16 cellular contexts compared by ENCODE assay signal in genomic region chr3:141450727-141451378, GRCh38. TPM values are rescaled to one million over a fixed set of nuclear protein-coding genes. Genes with fewer than 3 reads are reported as not detected.
DNase-seq lines count a peak whose midpoint lies in the region; ATAC-seq and TF ChIP-seq lines count a peak whose summit lies in the region.
"Had no signal": no experiment of that assay in that cellular context is flagged by ENCODE, and none has a peak within 500 bp of the region (broad histone marks: within the 10 kb centered on the region; RNA-seq: fewer than 3 reads in every experiment).

No MANE protein-coding gene starts in this region.

- 67 to 71% methylated on average over 8 of the region's 8 CpGs for WGBS in aorta, 2 donors

- no peak for TF ChIP-seq CTCF in RWPE2 (IDR thresholded peaks at IDR 0.05; ENCODE audit: poor library complexity, severe bottlenecking)
- TF ChIP-seq CTCF in left ventricle myocardium inferior (IDR thresholded peaks at IDR 0.05; ENCODE audit: borderline replicate concordance) = no peak

- H3K27me3 ChIP-seq in RWPE2 (ENCODE audit: insufficient read depth, poor library complexity, severe bottlenecking) (no peaks in the 10 kb centered on the region), left ventricle myocardium inferior (ENCODE audit: low read depth) (no peaks in the 10 kb centered on the region), aorta (ENCODE audit: control insufficient read depth in 1 of 2, insufficient read depth in 2 of 2, low read length in 1 of 2) (no peaks in the 10 kb centered on the region)

- no peak for DNase-seq in Right ventricle myocardium inferior (ENCODE audit: missing footprints)
- no peak for DNase-seq in cardiac septum (ENCODE audit: low spot score)
- DNase-seq in RWPE2 (ENCODE audit: low spot score) = no peak
- no peak for DNase-seq in left ventricle myocardium inferior
- no peak for DNase-seq in aorta
- DNase-seq in DMS 273 treated with DMSO at 0.1 percent for 48 hours (lab: John Stamatoyannopoulos, UW) = no peak
- no peak for DNase-seq in D341Med (ENCODE audit: low spot score)
- DNase-seq: activated CD4-positive, CD25-positive, alpha-beta regulatory T cell; AML-193; DMS153; NCI-H1930; NCI-H510A; right cardiac atrium; substantia nigra had no signal

- no peak overlapping the region for H3K4me3 ChIP-seq in RWPE2 (ENCODE audit: severe bottlenecking)
- no peak overlapping the region for H3K4me3 ChIP-seq in left ventricle myocardium inferior
- no peak overlapping the region for H3K4me3 ChIP-seq in aorta (ENCODE audit: low read length in 2 of 2)

- H3K9me3 ChIP-seq in RWPE2 (ENCODE audit: severe bottlenecking) (no peaks in the 10 kb centered on the region), left ventricle myocardium inferior (replicated peaks) (no peaks in the 10 kb centered on the region), aorta (ENCODE audit: control insufficient read depth, low read length) (no peaks in the 10 kb centered on the region)

- no peak overlapping the region for H3K27ac ChIP-seq in RWPE2 (ENCODE audit: poor library complexity, severe bottlenecking)
- peak overlapping the region; percentile 9 for H3K27ac ChIP-seq in left ventricle myocardium inferior (replicated peaks)
- peak overlapping the region; percentile 58 to 72 for H3K27ac ChIP-seq in aorta (ENCODE audit: low read depth in 1 of 2, low read length in 2 of 2)

- no peaks in the 10 kb centered on the region for H3K4me1 ChIP-seq in RWPE2 (ENCODE audit: insufficient read depth, poor library complexity, severe bottlenecking)
- H3K4me1 ChIP-seq in left ventricle myocardium inferior = peaks cover 71% of the 10 kb centered on the region
- peaks cover 0 to 3% of the 10 kb centered on the region in 2 donors for H3K4me1 ChIP-seq in aorta (ENCODE audit: control insufficient read depth in 1 of 2, insufficient read depth in 2 of 2, low read length in 2 of 2)

- H3K36me3 ChIP-seq in RWPE2 (ENCODE audit: low read depth) = peaks cover 21% of the 10 kb centered on the region
- peaks cover 13% of the 10 kb centered on the region for H3K36me3 ChIP-seq in left ventricle myocardium inferior
- no peaks in the 10 kb centered on the region for H3K36me3 ChIP-seq in aorta (ENCODE audit: control insufficient read depth in 1 of 2, insufficient read depth in 2 of 2, low read length in 1 of 2)

- intact Hi-C loops in Right ventricle myocardium inferior (cut with DNase I) (no loop called here), cardiac septum (cut with DNase I) (no loop called here), left ventricle myocardium inferior (cut with micrococcal nuclease) (loop anchor here (5.0 kb wide), 1 partner anchor 139 kb away; no protein-coding TSS in a partner anchor), aorta (cut with DNase I) (loop anchor here (5.0 to 10.0 kb wide), 3 partner anchors 49 to 216 kb away; partner anchors contain the start of gene PXYLP1 (in 1 of the 2))

- ATAC-seq in Right ventricle myocardium inferior = peak; percentile 14
- peak; percentile 7; the same call in 1 of the 3 replicates for ATAC-seq in RWPE2 (ENCODE audit: low read depth)
- no peak for ATAC-seq in aorta (ENCODE audit: low FRiP score)
- no peak for ATAC-seq in GM19351 (IDR thresholded peaks at IDR 0.05; ENCODE audit: unreplicated experiment)
- ATAC-seq: HCT116 had no signal

RNA-seq across cellular contexts. Expression of gene RASA2, which starts 36.0 kb away (rescaled TPM):
- total RNA-seq in Right ventricle myocardium inferior (6.4 TPM), cardiac septum (7.1 TPM), left ventricle myocardium inferior (4.3 TPM), aorta (10 to 100 TPM; 25.5 to 26.1 TPM)
- polyA plus RNA-seq in aorta = 1 to 10 TPM; 6.9 to 7.8 TPM

Comparison
In these comparisons a context has a peak if more than half of its experiments do, and no peak if none do; other contexts are left out.
1. intact Hi-C loops: an anchor here in left ventricle myocardium inferior (5.0 kb wide) and aorta (5.0 to 10.0 kb wide); none called in Right ventricle myocardium inferior and cardiac septum.
2. ATAC-seq: peak in Right ventricle myocardium inferior (single experiment) and RWPE2 (single experiment); none in aorta (single experiment) and GM19351 (single experiment).